ENCODE assay signal across 3 cellular contexts in genomic region chr13:20720499-20720898, GRCh38.
"Had no signal": no experiment of that assay in that cellular context is flagged by ENCODE, and none has a peak within 500 bp of the region (broad histone marks: within the 10 kb centered on the region; RNA-seq: fewer than 3 reads in every experiment).

No MANE protein-coding gene starts in this region.

- DNase-seq: GDM1, GF-D8 had no signal

- H3K4me3 ChIP-seq: GM12878 had no signal

- ATAC-seq: GM12878 had no signal
